ENCODE assay signal across 1 cellular context in genomic region chr7:30929686-30930085, GRCh38.
TF ChIP-seq lines count a peak whose summit lies in the region.

No MANE protein-coding gene starts in this region.

TF ChIP-seq in HepG2, 621 proteins besides CTCF, POLR2A, EP300 and RAD21:
- no peak for TF ChIP-seq JUN (CRISPR knock-in tag; IDR thresholded peaks at IDR 0.05)
